In the genomic region with DNA sequence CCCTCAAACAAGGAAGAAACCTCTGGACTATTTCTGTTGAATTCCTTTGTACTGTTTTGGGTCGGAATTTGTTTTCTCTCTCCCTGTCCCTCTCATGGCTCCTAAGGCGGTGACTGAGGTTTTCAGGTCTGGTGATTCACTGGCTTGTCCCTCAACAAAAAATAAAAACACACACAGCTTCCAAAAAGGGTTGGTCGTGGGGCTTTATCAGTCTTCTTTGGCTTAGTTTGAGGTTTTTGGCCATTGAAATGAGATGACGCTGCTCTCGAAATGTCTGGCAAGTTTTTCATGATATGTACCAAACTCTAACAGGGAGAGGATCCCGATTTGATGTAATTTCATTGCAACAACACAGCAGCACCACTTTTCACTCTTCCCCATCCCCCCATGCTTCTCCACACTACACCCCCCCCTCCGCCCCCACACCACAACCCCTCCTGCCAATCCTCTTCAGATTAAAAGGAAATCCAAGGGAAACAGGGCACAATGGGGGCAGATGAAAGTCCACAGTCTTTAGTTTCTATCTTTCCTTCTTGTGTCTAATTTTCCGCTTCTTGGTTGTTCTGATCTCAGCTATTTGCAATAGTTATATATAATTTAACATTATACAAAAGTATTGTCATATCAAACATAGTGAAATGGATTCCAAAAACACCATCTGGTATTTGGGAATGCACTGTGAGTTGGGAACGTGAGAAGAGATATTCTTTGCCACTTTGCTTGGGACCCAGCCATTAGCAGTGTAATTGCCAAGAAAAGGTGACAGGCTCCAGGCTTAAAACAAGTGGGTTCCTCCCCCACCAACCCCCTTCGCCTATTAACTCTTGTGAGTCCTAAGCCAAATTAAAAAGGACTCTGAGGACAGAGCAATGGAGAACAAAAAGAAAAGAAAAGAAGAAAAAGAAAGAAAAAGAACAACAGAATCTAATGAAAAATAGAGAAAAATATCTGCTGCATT, we compare ENCODE assay signal across 24 cellular contexts.
A peak's percentile ranks its signal among the peaks of the same experiment; 100 is the strongest.
DNase-seq lines count a peak whose midpoint lies in the region; ATAC-seq and TF ChIP-seq lines count a peak whose summit lies in the region.
"Had no signal": no experiment of that assay in that cellular context is flagged by ENCODE, and none has a peak within 500 bp of the region (broad histone marks: within the 10 kb centered on the region; RNA-seq: fewer than 3 reads in every experiment).

No MANE protein-coding gene starts in this region.

- DNase-seq in G401 (ENCODE audit: low spot score) (peak; percentile 50), NCI-H446 treated with DMSO at 0.1 percent for 48 hours (lab: John Stamatoyannopoulos, UW) (peak; percentile 79), cerebellum (ENCODE audit: low spot score) (peak; percentile 43), Calu3 (no peak)
- no peak for DNase-seq in stimulated activated CD4-positive, alpha-beta T cell treated with anti-CD3 and anti-CD28 coated beads, Interleukin-4, amount 100 ng/mL, for 4 hours
- no peak for DNase-seq in activated naive CD4-positive, alpha-beta T cell treated with anti-CD3 and anti-CD28 coated beads, Interleukin-2, amount 50 U/mL, for 72 hours (ENCODE audit: low spot score in 2 of 2)
- no peak for DNase-seq in activated CD4-positive, alpha-beta memory T cell treated with anti-CD3 and anti-CD28 coated beads for 36 hours
- DNase-seq: activated B cell treated with CpG ODN at 0.5 μM for 24 hours; activated CD8-positive, alpha-beta T cell treated with anti-CD3 and anti-CD28 coated beads, Interleukin-2, amount 10 ng/mL, durations not matched to agents 7 days and 5 days; activated naive CD8-positive, alpha-beta T cell treated with anti-CD3 and anti-CD28 coated beads for 36 hours; activated T-cell treated with anti-CD3 and anti-CD28 coated beads, Interleukin-2, amount 50 U/mL, for 48 hours; DMS53; lower lobe of right lung; MG63; natural killer cell; NCI-H187; NCI-H510A; PC-3; stimulated activated CD4-positive, alpha-beta T cell treated with anti-CD3 and anti-CD28 coated beads, Interleukin-12 subunit alpha, Interleukin-12 subunit beta, amount 100 ng/mL, for 4 hours had no signal

- H3K4me1 ChIP-seq in mesodermal cell (ENCODE audit: control insufficient read depth, insufficient read depth, low read length, poor library complexity, severe bottlenecking), result peaks cover 30% of the 10 kb centered on the region
- H3K4me1 ChIP-seq: breast epithelium, lower lobe of right lung, prostate gland had no signal

- 66% methylated on average over 2 to 3 of the region's 10 CpGs for WGBS in mesodermal cell (ENCODE audit: insufficient coverage in 2 of 2), 2 experiments

- intact Hi-C loops in activated CD4-positive, alpha-beta memory T cell treated with anti-CD3 and anti-CD28 coated beads for 36 hours (cut with micrococcal nuclease), result loop anchor here (10.0 kb wide), 1 partner anchor 439 kb away; no protein-coding TSS in a partner anchor
- intact Hi-C loops in Calu3 (cut with micrococcal nuclease; ENCODE audit: unreplicated experiment), result no loop called here

- peaks cover 4% of the 10 kb centered on the region for H3K4me1 Mint-ChIP-seq in activated CD4-positive, alpha-beta memory T cell treated with anti-CD3 and anti-CD28 coated beads for 36 hours (ENCODE audit: low read depth)
- peaks cover 8% of the 10 kb centered on the region for H3K4me1 Mint-ChIP-seq in Calu3 (ENCODE audit: low read depth, unreplicated experiment)
- H3K4me1 Mint-ChIP-seq: activated B cell treated with CpG ODN at 0.5 μM for 24 hours, natural killer cell had no signal

- no peaks in the 10 kb centered on the region for H3K9me3 Mint-ChIP-seq in activated naive CD4-positive, alpha-beta T cell treated with anti-CD3 and anti-CD28 coated beads, Interleukin-2, amount 50 U/mL, for 72 hours
- H3K9me3 Mint-ChIP-seq in activated CD4-positive, alpha-beta memory T cell treated with anti-CD3 and anti-CD28 coated beads for 36 hours, result no peaks in the 10 kb centered on the region
- H3K9me3 Mint-ChIP-seq in Calu3 (ENCODE audit: low read depth, unreplicated experiment), result no peaks in the 10 kb centered on the region
- H3K9me3 Mint-ChIP-seq: activated B cell treated with CpG ODN at 0.5 μM for 24 hours; activated naive CD8-positive, alpha-beta T cell treated with anti-CD3 and anti-CD28 coated beads for 36 hours; natural killer cell; stimulated activated effector memory CD8-positive, alpha-beta T cell treated with anti-CD3 and anti-CD28 coated beads, Interleukin-12 subunit alpha, Interleukin-12 subunit beta, amount 100 ng/mL, for 72 hours had no signal

- H3K36me3 ChIP-seq in mesodermal cell (ENCODE audit: control insufficient read depth, insufficient read depth, low read length), result no peaks in the 10 kb centered on the region
- H3K36me3 ChIP-seq: breast epithelium, lower lobe of right lung, MG63, prostate gland had no signal

- no peak for ATAC-seq in activated naive CD4-positive, alpha-beta T cell treated with anti-CD3 and anti-CD28 coated beads, Interleukin-2, amount 50 U/mL, for 72 hours
- ATAC-seq: activated CD8-positive, alpha-beta T cell treated with anti-CD3 and anti-CD28 coated beads, Interleukin-2, amount 10 ng/mL, durations not matched to agents 7 days and 5 days; lower lobe of right lung; natural killer cell; PC-3; stimulated activated effector memory CD8-positive, alpha-beta T cell treated with anti-CD3 and anti-CD28 coated beads, Interleukin-12 subunit alpha, Interleukin-12 subunit beta, amount 100 ng/mL, for 72 hours had no signal

- no peaks in the 10 kb centered on the region for H3K9me3 ChIP-seq in mesodermal cell (ENCODE audit: control insufficient read depth, low read length)
- H3K9me3 ChIP-seq: breast epithelium, lower lobe of right lung, MG63, prostate gland had no signal

- in situ Hi-C loops in G401 (cut with HindIII; ENCODE audit: low sequenced_read_pairs), result no loop called here

- H3K36me3 Mint-ChIP-seq in activated naive CD4-positive, alpha-beta T cell treated with anti-CD3 and anti-CD28 coated beads, Interleukin-2, amount 50 U/mL, for 72 hours, result no peaks in the 10 kb centered on the region
- H3K36me3 Mint-ChIP-seq in activated CD4-positive, alpha-beta memory T cell treated with anti-CD3 and anti-CD28 coated beads for 36 hours, result no peaks in the 10 kb centered on the region
- no peaks in the 10 kb centered on the region for H3K36me3 Mint-ChIP-seq in Calu3 (ENCODE audit: insufficient read depth, unreplicated experiment)
- H3K36me3 Mint-ChIP-seq: activated naive CD8-positive, alpha-beta T cell treated with anti-CD3 and anti-CD28 coated beads for 36 hours; CD14-positive monocyte; natural killer cell; stimulated activated effector memory CD8-positive, alpha-beta T cell treated with anti-CD3 and anti-CD28 coated beads, Interleukin-12 subunit alpha, Interleukin-12 subunit beta, amount 100 ng/mL, for 72 hours had no signal

- no peak overlapping the region for H3K27ac Mint-ChIP-seq in activated naive CD4-positive, alpha-beta T cell treated with anti-CD3 and anti-CD28 coated beads, Interleukin-2, amount 50 U/mL, for 72 hours
- H3K27ac Mint-ChIP-seq in activated CD4-positive, alpha-beta memory T cell treated with anti-CD3 and anti-CD28 coated beads for 36 hours, result no peak overlapping the region
- no peak overlapping the region for H3K27ac Mint-ChIP-seq in Calu3 (ENCODE audit: unreplicated experiment)
- H3K27ac Mint-ChIP-seq: activated B cell treated with CpG ODN at 0.5 μM for 24 hours; activated CD8-positive, alpha-beta T cell treated with anti-CD3 and anti-CD28 coated beads, Interleukin-2, amount 10 ng/mL, durations not matched to agents 7 days and 5 days; activated naive CD8-positive, alpha-beta T cell treated with anti-CD3 and anti-CD28 coated beads for 36 hours; CD14-positive monocyte; natural killer cell; stimulated activated effector memory CD8-positive, alpha-beta T cell treated with anti-CD3 and anti-CD28 coated beads, Interleukin-12 subunit alpha, Interleukin-12 subunit beta, amount 100 ng/mL, for 72 hours had no signal

- no peak overlapping the region for H3K4me3 ChIP-seq in mesodermal cell (ENCODE audit: extremely low read depth, insufficient read depth, low read length, poor library complexity, severe bottlenecking)
- H3K4me3 ChIP-seq: breast epithelium, lower lobe of right lung, MG63, prostate gland had no signal

- H3K4me3 Mint-ChIP-seq in activated CD4-positive, alpha-beta memory T cell treated with anti-CD3 and anti-CD28 coated beads for 36 hours, result no peak overlapping the region
- H3K4me3 Mint-ChIP-seq in Calu3 (ENCODE audit: low read depth, unreplicated experiment), result no peak overlapping the region
- H3K4me3 Mint-ChIP-seq: activated B cell treated with CpG ODN at 0.5 μM for 24 hours; activated CD8-positive, alpha-beta T cell treated with anti-CD3 and anti-CD28 coated beads, Interleukin-2, amount 10 ng/mL, durations not matched to agents 7 days and 5 days; activated naive CD8-positive, alpha-beta T cell treated with anti-CD3 and anti-CD28 coated beads for 36 hours; CD14-positive monocyte; natural killer cell; stimulated activated effector memory CD8-positive, alpha-beta T cell treated with anti-CD3 and anti-CD28 coated beads, Interleukin-12 subunit alpha, Interleukin-12 subunit beta, amount 100 ng/mL, for 72 hours had no signal

- CTCF ChIA-PET in activated CD4-positive, alpha-beta memory T cell treated with anti-CD3 and anti-CD28 coated beads for 36 hours (lab: Charles Lee), result no interaction called here
- CTCF ChIA-PET in Calu3 (lab: Charles Lee), result no interaction called here

- no peak for TF ChIP-seq CTCF in Calu3 (IDR thresholded peaks at IDR 0.05; ENCODE audit: unreplicated experiment)

- H3K27me3 Mint-ChIP-seq in activated CD4-positive, alpha-beta memory T cell treated with anti-CD3 and anti-CD28 coated beads for 36 hours, result peaks cover 26% of the 10 kb centered on the region
- H3K27me3 Mint-ChIP-seq in Calu3 (ENCODE audit: unreplicated experiment), result peaks cover 14% of the 10 kb centered on the region

- BruUV-seq in Calu3 (replicated peaks; lab: Mats Ljungman, UMichigan), result no TSS peak

- H3K27ac ChIP-seq in mesodermal cell (ENCODE audit: low read depth, low read length, severe bottlenecking), result peak overlapping the region; percentile 42
- H3K27ac ChIP-seq: breast epithelium, lower lobe of right lung, prostate gland had no signal

- POLR2A ChIA-PET in activated CD4-positive, alpha-beta memory T cell treated with anti-CD3 and anti-CD28 coated beads for 36 hours (lab: Charles Lee), result no interaction called here

Comparison
In these comparisons a context has a peak if more than half of its experiments do, and no peak if none do; other contexts are left out.
1. DNase-seq: peak in G401 (single experiment), NCI-H446 treated with DMSO at 0.1 percent for 48 hours (single experiment) and cerebellum (single experiment); none in stimulated activated CD4-positive, alpha-beta T cell treated with anti-CD3 and anti-CD28 coated beads, Interleukin-4, amount 100 ng/mL, for 4 hours (0 of 2), activated naive CD4-positive, alpha-beta T cell treated with anti-CD3 and anti-CD28 coated beads, Interleukin-2, amount 50 U/mL, for 72 hours (0 of 2), activated CD4-positive, alpha-beta memory T cell treated with anti-CD3 and anti-CD28 coated beads for 36 hours (single experiment) and Calu3 (single experiment).